ENCODE assay signal across 20 cellular contexts in genomic region chr13:106234656-106235055, GRCh38.
DNase-seq lines count a peak whose midpoint lies in the region; ATAC-seq and TF ChIP-seq lines count a peak whose summit lies in the region.
"Had no signal": no experiment of that assay in that cellular context is flagged by ENCODE, and none has a peak within 500 bp of the region (broad histone marks: within the 10 kb centered on the region; RNA-seq: fewer than 3 reads in every experiment).

No MANE protein-coding gene starts in this region.

- H4K8ac ChIP-seq in neuronal stem cell (ENCODE audit: low read depth, low read length): no peak overlapping the region

- no peak for TF ChIP-seq POLR2A in transverse colon (IDR thresholded peaks at IDR 0.05)

- H3K79me2 ChIP-seq in hepatocyte: no peaks in the 10 kb centered on the region

- no peak overlapping the region for H2BK15ac ChIP-seq in neuronal stem cell (ENCODE audit: low read length)

- no peak for TF ChIP-seq EP300 in transverse colon (IDR thresholded peaks at IDR 0.05; ENCODE audit: low read depth)

- H3K36me3 ChIP-seq in left ventricle myocardium inferior (no peaks in the 10 kb centered on the region), WERI-Rb-1 (no peaks in the 10 kb centered on the region), neuronal stem cell (replicated peaks in 1 of 2; ENCODE audit: control insufficient read depth in 2 of 2, insufficient read depth in 2 of 2, low read length in 2 of 2) (peaks cover 0 to 1% of the 10 kb centered on the region in 2 donors), transverse colon (no peaks in the 10 kb centered on the region), hepatocyte (replicated peaks; ENCODE audit: insufficient read depth, low read depth) (no peaks in the 10 kb centered on the region)
- H3K36me3 ChIP-seq: BLaER1 treated with 17β-estradiol and CSF1 and Interleukin-3, amounts not matched to agents 10 nM and 100 nM had no signal

- H3K4me1 ChIP-seq in left ventricle myocardium inferior (no peaks in the 10 kb centered on the region), neuronal stem cell (ENCODE audit: control insufficient read depth in 2 of 2, insufficient read depth in 1 of 2, low read depth in 1 of 2, low read length in 2 of 2) (peaks cover 0 to 1% of the 10 kb centered on the region in 2 donors), transverse colon (no peaks in the 10 kb centered on the region), hepatocyte (ENCODE audit: insufficient read depth) (no peaks in the 10 kb centered on the region)
- H3K4me1 ChIP-seq: BLaER1 treated with 17β-estradiol and CSF1 and Interleukin-3, amounts not matched to agents 10 nM and 100 nM had no signal

- peak overlapping the region; percentile 42 for H3K18ac ChIP-seq in neuronal stem cell (ENCODE audit: low read length)

- H2BK5ac ChIP-seq in neuronal stem cell (ENCODE audit: low read length): no peak overlapping the region

- no peak overlapping the region for H2BK12ac ChIP-seq in neuronal stem cell (ENCODE audit: low read length)

- peak; percentile 42 for DNase-seq in left ventricle myocardium superior
- DNase-seq in left ventricle myocardium inferior: no peak
- peak; percentile 78 for DNase-seq in WERI-Rb-1
- DNase-seq in neuronal stem cell (ENCODE audit: low spot score): no peak
- no peak for DNase-seq in GM10266 (ENCODE audit: extremely low spot score)
- DNase-seq in transverse colon: no peak
- no peak for DNase-seq in hepatocyte (ENCODE audit: low spot score)
- DNase-seq: CD8-positive, alpha-beta memory T cell; DMS79; HCEC 1CT; Karpas-422; NCI-H1417 treated with DMSO at 0.1 percent for 48 hours; NCI-H187 treated with DMSO at 0.1 percent for 48 hours; NCI-H2171; NCI-H446 treated with DMSO at 0.1 percent for 48 hours; NCI-H748 treated with DMSO at 0.1 percent for 48 hours; OCI-M1; SIG-M5 had no signal

- H2AFZ ChIP-seq in neuronal stem cell (ENCODE audit: low read length): peak overlapping the region; percentile 20
- no peak overlapping the region for H2AFZ ChIP-seq in hepatocyte

- no peak overlapping the region for H3K9ac ChIP-seq in neuronal stem cell (ENCODE audit: low read depth, low read length, poor library complexity)
- H3K9ac ChIP-seq: BLaER1 treated with 17β-estradiol and CSF1 and Interleukin-3, amounts not matched to agents 10 nM and 100 nM had no signal

- H3K4me2 ChIP-seq in neuronal stem cell (ENCODE audit: insufficient read depth, low read length, poor library complexity, severe bottlenecking) (no peak overlapping the region), hepatocyte (no peak overlapping the region)
- H3K4me2 ChIP-seq: BLaER1 treated with 17β-estradiol and CSF1 and Interleukin-3, amounts not matched to agents 10 nM and 100 nM had no signal

- H3K27ac ChIP-seq in left ventricle myocardium inferior (replicated peaks): no peak overlapping the region
- H3K27ac ChIP-seq in WERI-Rb-1: no peak overlapping the region
- H3K27ac ChIP-seq in neuronal stem cell (replicated peaks; ENCODE audit: low read length): no peak overlapping the region
- no peak overlapping the region for H3K27ac ChIP-seq in transverse colon
- H3K27ac ChIP-seq in hepatocyte: no peak overlapping the region
- H3K27ac ChIP-seq: BLaER1 treated with 17β-estradiol and CSF1 and Interleukin-3, amounts not matched to agents 10 nM and 100 nM had no signal

- H4K20me1 ChIP-seq in hepatocyte (ENCODE audit: insufficient read depth, poor library complexity, severe bottlenecking): no peaks in the 10 kb centered on the region
- H4K20me1 ChIP-seq: BLaER1 treated with 17β-estradiol and CSF1 and Interleukin-3, amounts not matched to agents 10 nM and 100 nM had no signal

- TF ChIP-seq CTCF in left ventricle myocardium inferior (IDR thresholded peaks at IDR 0.05; ENCODE audit: borderline replicate concordance): no peak
- no peak for TF ChIP-seq CTCF in WERI-Rb-1 (IDR thresholded peaks at IDR 0.05; ENCODE audit: low read depth, low read length)
- TF ChIP-seq CTCF in GM10266 (IDR thresholded peaks at IDR 0.05; ENCODE audit: control insufficient read depth, insufficient read depth, low read depth, missing control alignments): no peak
- TF ChIP-seq CTCF in transverse colon (IDR thresholded peaks at IDR 0.05): no peak
- no peak for TF ChIP-seq CTCF in hepatocyte (IDR thresholded peaks at IDR 0.05; ENCODE audit: poor library complexity)

- H3K27me3 ChIP-seq in left ventricle myocardium inferior (ENCODE audit: low read depth): peaks cover 40% of the 10 kb centered on the region
- H3K27me3 ChIP-seq in WERI-Rb-1 (ENCODE audit: insufficient read depth, low read depth, severe bottlenecking): peaks cover 69% of the 10 kb centered on the region
- H3K27me3 ChIP-seq in neuronal stem cell (ENCODE audit: control insufficient read depth in 3 of 3, insufficient read depth in 3 of 3, low read depth in 1 of 3, low read length in 3 of 3): no peaks in the 10 kb centered on the region
- no peaks in the 10 kb centered on the region for H3K27me3 ChIP-seq in transverse colon
- no peaks in the 10 kb centered on the region for H3K27me3 ChIP-seq in hepatocyte
- H3K27me3 ChIP-seq: BLaER1 treated with 17β-estradiol and CSF1 and Interleukin-3, amounts not matched to agents 10 nM and 100 nM had no signal

- H3K4ac ChIP-seq in neuronal stem cell (ENCODE audit: low read length): no peak overlapping the region

- H3K79me1 ChIP-seq in neuronal stem cell (ENCODE audit: low read depth, low read length): no peaks in the 10 kb centered on the region

- H3K14ac ChIP-seq in neuronal stem cell (ENCODE audit: low read length): no peak overlapping the region

- intact Hi-C loops in left ventricle myocardium superior (cut with micrococcal nuclease): no loop called here
- intact Hi-C loops in left ventricle myocardium inferior (cut with micrococcal nuclease): no loop called here
- intact Hi-C loops in transverse colon (cut with DNase I; ENCODE audit: low total_unique reads): no loop called here

- no peak overlapping the region for H4K91ac ChIP-seq in neuronal stem cell (ENCODE audit: low read depth, low read length, poor library complexity)

- no peaks in the 10 kb centered on the region for H3K9me2 ChIP-seq in hepatocyte (replicated peaks; ENCODE audit: insufficient read depth)

- peaks cover 20% of the 10 kb centered on the region for H3K9me3 ChIP-seq in left ventricle myocardium inferior (replicated peaks)
- H3K9me3 ChIP-seq in WERI-Rb-1 (ENCODE audit: severe bottlenecking): no peaks in the 10 kb centered on the region
- H3K9me3 ChIP-seq in neuronal stem cell (replicated peaks in 1 of 2; ENCODE audit: control insufficient read depth in 2 of 2, insufficient read depth in 1 of 2, low read depth in 1 of 2, low read length in 2 of 2): peaks cover 0 to 3% of the 10 kb centered on the region in 2 donors
- no peaks in the 10 kb centered on the region for H3K9me3 ChIP-seq in transverse colon
- H3K9me3 ChIP-seq in hepatocyte (ENCODE audit: low read depth): no peaks in the 10 kb centered on the region

- H3K4me3 ChIP-seq in left ventricle myocardium inferior: no peak overlapping the region
- no peak overlapping the region for H3K4me3 ChIP-seq in WERI-Rb-1 (ENCODE audit: low read depth, low read length)
- H3K4me3 ChIP-seq in neuronal stem cell (ENCODE audit: low read length in 2 of 2): no peak overlapping the region
- H3K4me3 ChIP-seq in transverse colon: no peak overlapping the region
- H3K4me3 ChIP-seq in hepatocyte: no peak overlapping the region
- H3K4me3 ChIP-seq: BLaER1 treated with 17β-estradiol and CSF1 and Interleukin-3, amounts not matched to agents 10 nM and 100 nM had no signal

- no CpG with 5 or more reads among the region's 9 CpGs for WGBS in neuronal stem cell (ENCODE audit: extremely low coverage in 2 of 2, insufficient read length in 2 of 2, insufficient replicate concordance in 1 of 2), 2 donors
- 79 to 92% methylated on average over 8 to 9 of the region's 9 CpGs for WGBS in transverse colon (ENCODE audit: low coverage in 1 of 2), 2 donors
- WGBS in hepatocyte (ENCODE audit: low lambda C conversion rate, missing lambda C conversion rate): 48% methylated on average over 9 of the region's 9 CpGs

- H2BK120ac ChIP-seq in neuronal stem cell (ENCODE audit: low read depth, low read length): no peak overlapping the region

- no peak overlapping the region for H3K23ac ChIP-seq in neuronal stem cell (ENCODE audit: low read depth, low read length, poor library complexity)

- in situ Hi-C loops in transverse colon (cut with MboI; ENCODE audit: low pct_ligation_motif_present in 1 of 4, low pct_unique_long_range_greater_than_20kb in 1 of 4, low sequenced_read_pairs in 3 of 4): no loop called here

- no peak overlapping the region for H2AK5ac ChIP-seq in neuronal stem cell (ENCODE audit: low read depth, low read length)

- peak; percentile 51 for ATAC-seq in left ventricle myocardium superior
- ATAC-seq: SK-N-SH treated with all-trans-retinoic acid at 6 μM for 48 hours had no signal

Comparison
In these comparisons a context has a peak if more than half of its experiments do, and no peak if none do; other contexts are left out.
1. DNase-seq: peak in left ventricle myocardium superior (single experiment) and WERI-Rb-1 (single experiment); none in left ventricle myocardium inferior (single experiment), neuronal stem cell (single experiment), GM10266 (single experiment), transverse colon (single experiment) and hepatocyte (single experiment).